12 cellular contexts compared by ENCODE assay signal in the genomic region with DNA sequence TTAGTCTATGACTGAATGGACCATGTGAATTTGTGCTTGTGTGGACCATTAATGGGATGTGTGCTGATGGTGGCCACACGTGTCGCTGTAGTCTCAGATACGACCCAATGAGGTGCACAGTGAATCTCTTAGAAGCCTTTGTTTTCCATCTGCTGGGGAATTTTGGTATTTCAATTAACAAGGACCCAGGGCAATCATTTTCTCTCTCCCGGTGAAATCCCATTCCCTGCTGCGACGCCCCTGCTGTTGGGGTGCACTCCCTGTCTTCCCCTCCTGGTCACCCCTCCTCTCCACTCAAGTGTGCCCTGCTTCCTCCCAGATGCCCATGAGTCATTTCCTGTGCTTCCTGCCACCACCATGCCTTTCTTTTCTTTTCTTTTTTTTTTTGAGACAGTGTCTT. TPM values are rescaled to one million over a fixed set of nuclear protein-coding genes. Genes with fewer than 3 reads are reported as not detected.
DNase-seq lines count a peak whose midpoint lies in the region; ATAC-seq and TF ChIP-seq lines count a peak whose summit lies in the region.
"Had no signal": no experiment of that assay in that cellular context is flagged by ENCODE, and none has a peak within 500 bp of the region (broad histone marks: within the 10 kb centered on the region; RNA-seq: fewer than 3 reads in every experiment).

No MANE protein-coding gene starts in this region.

- POLR2A ChIA-PET in PC-3 (lab: Charles Lee; ENCODE audit: unreplicated experiment): no interaction called here

- H3K36me3 ChIP-seq in PC-3 (ENCODE audit: low read depth, low read length): no peaks in the 10 kb centered on the region
- no peaks in the 10 kb centered on the region for H3K36me3 ChIP-seq in transverse colon
- H3K36me3 ChIP-seq in esophagus muscularis mucosa: no peaks in the 10 kb centered on the region
- H3K36me3 ChIP-seq: suprapubic skin had no signal

- TF ChIP-seq EP300 in transverse colon (IDR thresholded peaks at IDR 0.05; ENCODE audit: low read depth): no peak
- TF ChIP-seq EP300 in esophagus muscularis mucosa (IDR thresholded peaks at IDR 0.05): no peak

- ATAC-seq in PC-3 (peak; percentile 27; the same call in 1 of the 2 replicates), HG02852 (IDR thresholded peaks at IDR 0.05; ENCODE audit: unreplicated experiment) (no peak)
- ATAC-seq: activated CD4-positive, CD25-positive, alpha-beta regulatory T cell treated with anti-CD3 and anti-CD28 coated beads, Interleukin-2, amount 50 U/mL, for 24 hours had no signal

- no peaks in the 10 kb centered on the region for H4K20me1 ChIP-seq in PC-3 (ENCODE audit: low read length)

- no peaks in the 10 kb centered on the region for H3F3A ChIP-seq in PC-3 (ENCODE audit: low read length, unreplicated experiment)

- no peak overlapping the region for H3K9ac ChIP-seq in PC-3 (ENCODE audit: low read length)
- H3K9ac ChIP-seq: parathyroid adenoma had no signal

- no peak overlapping the region for H2AFZ ChIP-seq in PC-3 (ENCODE audit: low read length)
- H2AFZ ChIP-seq: parathyroid adenoma had no signal

- H3K9me2 ChIP-seq in PC-3 (replicated peaks; ENCODE audit: low read length): no peaks in the 10 kb centered on the region

- no peaks in the 10 kb centered on the region for H3K79me2 ChIP-seq in PC-3 (ENCODE audit: low read length)
- H3K79me2 ChIP-seq: parathyroid adenoma had no signal

- BruUV-seq in PC-3 (replicated peaks; lab: Mats Ljungman, UMichigan): no TSS peak

- TF ChIP-seq POLR2A in transverse colon (IDR thresholded peaks at IDR 0.05): no peak
- TF ChIP-seq POLR2A in esophagus muscularis mucosa (IDR thresholded peaks at IDR 0.05; ENCODE audit: low read depth): no peak

- TF ChIP-seq CTCF in HFF-Myc (IDR thresholded peaks at IDR 0.05; ENCODE audit: low read depth, low read length, missing control alignments): no peak
- TF ChIP-seq CTCF in PC-3 (conservative IDR thresholded peaks at IDR 0.05; ENCODE audit: low read depth, low read length): no peak
- TF ChIP-seq CTCF in transverse colon (IDR thresholded peaks at IDR 0.05): no peak
- TF ChIP-seq CTCF in esophagus muscularis mucosa (IDR thresholded peaks at IDR 0.05): no peak

- 67 to 69% methylated on average over 4 to 6 of the region's 6 CpGs for WGBS in transverse colon (ENCODE audit: low coverage in 1 of 2), 2 donors
- 70% methylated on average over 6 of the region's 6 CpGs for WGBS in esophagus muscularis mucosa

- no peaks in the 10 kb centered on the region for H3K4me1 ChIP-seq in PC-3 (ENCODE audit: insufficient read depth, low read length)
- no peaks in the 10 kb centered on the region for H3K4me1 ChIP-seq in transverse colon
- H3K4me1 ChIP-seq in esophagus muscularis mucosa: no peaks in the 10 kb centered on the region
- H3K4me1 ChIP-seq: parathyroid adenoma, suprapubic skin had no signal

- H3K27ac ChIP-seq in PC-3 (ENCODE audit: low read length) (no peak overlapping the region), transverse colon (no peak overlapping the region), esophagus muscularis mucosa (replicated peaks in 1 of 4) (no peak overlapping the region)
- H3K27ac ChIP-seq: epithelial cell of prostate, parathyroid adenoma, suprapubic skin had no signal

- DNase-seq in CD1c-positive myeloid dendritic cell (ENCODE audit: extremely low spot score) (peak; percentile 9), HFF-Myc (ENCODE audit: extremely low read depth, low read depth) (peak; percentile 20), PC-3 (no peak), germinal center (ENCODE audit: low spot score) (peak; percentile 8), transverse colon (no peak), esophagus muscularis mucosa (ENCODE audit: extremely low spot score) (no peak), epidermal melanocyte (ENCODE audit: insufficient read length, low spot score) (no peak)

- no peaks in the 10 kb centered on the region for H3K9me3 ChIP-seq in PC-3 (ENCODE audit: low read length)
- H3K9me3 ChIP-seq in transverse colon: no peaks in the 10 kb centered on the region
- peaks cover 0 to 5% (median 0%) of the 10 kb centered on the region in 4 donors for H3K9me3 ChIP-seq in esophagus muscularis mucosa
- H3K9me3 ChIP-seq: suprapubic skin had no signal

- peaks cover 13% of the 10 kb centered on the region for H3K27me3 ChIP-seq in PC-3 (ENCODE audit: low read length)
- H3K27me3 ChIP-seq in transverse colon: no peaks in the 10 kb centered on the region
- no peaks in the 10 kb centered on the region for H3K27me3 ChIP-seq in esophagus muscularis mucosa
- H3K27me3 ChIP-seq: suprapubic skin had no signal

- H3K4me2 ChIP-seq in PC-3 (ENCODE audit: low read length): no peak overlapping the region

- H3K4me3 ChIP-seq in HFF-Myc (replicated peaks; ENCODE audit: low read depth, low read length) (no peak overlapping the region), PC-3 (ENCODE audit: low read length) (no peak overlapping the region), transverse colon (no peak overlapping the region), esophagus muscularis mucosa (no peak overlapping the region)
- H3K4me3 ChIP-seq: suprapubic skin had no signal

- CTCF ChIA-PET in PC-3 (lab: Charles Lee): no interaction called here

- in situ Hi-C loops in transverse colon (cut with MboI; ENCODE audit: low pct_ligation_motif_present in 1 of 4, low pct_unique_long_range_greater_than_20kb in 1 of 4, low sequenced_read_pairs in 3 of 4): loop anchor here in 2 of 4 donors (10.0 to 25.0 kb wide), 4 partner anchors 401 to 1382 kb away; no protein-coding TSS in a partner anchor

- intact Hi-C loops in PC-3 (cut with micrococcal nuclease): no loop called here
- intact Hi-C loops in transverse colon (cut with DNase I; ENCODE audit: low total_unique reads): no loop called here
- intact Hi-C loops in esophagus muscularis mucosa (cut with DNase I): no loop called here

RNA-seq across cellular contexts. Expression of gene EBLN2, which starts 32.7 kb away (rescaled TPM):
- total RNA-seq in PC-3 (2014; rRNA removed): 3.8 and 6.2 TPM in 2 replicates
- 10 to 100 TPM in 3 of 4 donors, 1 to 10 TPM in 1; 4.5 to 19.4 (median 13.7) TPM for total RNA-seq in transverse colon
- total RNA-seq in esophagus muscularis mucosa: 1 to 10 TPM; 1.0 to 2.8 (median 2.4) TPM

Comparison
In these comparisons a context has a peak if more than half of its experiments do, and no peak if none do; other contexts are left out.
1. DNase-seq: peak in CD1c-positive myeloid dendritic cell (single experiment), HFF-Myc (single experiment) and germinal center (single experiment); none in PC-3 (single experiment), transverse colon (single experiment), esophagus muscularis mucosa (single experiment) and epidermal melanocyte (single experiment).